In genomic region chr9:124259273-124260078, GRCh38 we compare ENCODE assay signal across 8 cellular contexts. TPM values are rescaled to one million over a fixed set of nuclear protein-coding genes. Genes with fewer than 3 reads are reported as not detected.
DNase-seq lines count a peak whose midpoint lies in the region; ATAC-seq, FAIRE-seq and TF ChIP-seq lines count a peak whose summit lies in the region.

No MANE protein-coding gene starts in this region.

- H3K4me3 Mint-ChIP-seq in activated CD8-positive, alpha-beta memory T cell treated with anti-CD3 and anti-CD28 coated beads, Interleukin-2, amount 10 ng/mL, durations not matched to agents 7 days and 5 days: peak overlapping the region; percentile 86

- DNase-seq in activated CD8-positive, alpha-beta memory T cell treated with anti-CD3 and anti-CD28 coated beads, Interleukin-2, amount 10 ng/mL, durations not matched to agents 7 days and 5 days: no peak
- no peak for DNase-seq in activated CD8-positive, alpha-beta memory T cell treated with anti-CD3 and anti-CD28 coated beads for 24 hours
- DNase-seq in RKO (ENCODE audit: low spot score) (peak; percentile 85), H1 (ENCODE audit: low read depth in 1 of 2, low spot score in 2 of 2) (no peak), mucosa of gallbladder (ENCODE audit: low spot score) (peak; percentile 72)
- no peak for DNase-seq in stimulated activated CD4-positive, alpha-beta T cell treated with anti-CD3 and anti-CD28 coated beads, Interleukin-1b, Interleukin-23, amount 100 ng/mL, for 48 hours

- H2AFZ ChIP-seq in H1 (ENCODE audit: low read length): no peak overlapping the region

- no peak overlapping the region for H2AK5ac ChIP-seq in H1 (ENCODE audit: low read depth, low read length)

- peaks cover 53% of the 10 kb centered on the region for H3K27me3 Mint-ChIP-seq in activated CD8-positive, alpha-beta memory T cell treated with anti-CD3 and anti-CD28 coated beads, Interleukin-2, amount 10 ng/mL, durations not matched to agents 7 days and 5 days

- no peak overlapping the region for H3K14ac ChIP-seq in H1 (ENCODE audit: insufficient read length)

- CTCF ChIA-PET in activated CD8-positive, alpha-beta memory T cell treated with anti-CD3 and anti-CD28 coated beads, Interleukin-2, amount 10 ng/mL, durations not matched to agents 7 days and 5 days (lab: Charles Lee): interaction anchor here (1.9 kb wide), 1 partner anchor 133 kb away, joined by 6 read pairs; no protein-coding TSS in a partner anchor
- CTCF ChIA-PET in H1 (lab: Charles Lee; ENCODE audit: partially characterized antibody): interaction anchor here (0.6 to 2.1 kb wide), 4 partner anchors 8 to 363 kb away, joined by 3 to 6 read pairs (median 3); no protein-coding TSS in a partner anchor

- ATAC-seq in activated CD8-positive, alpha-beta memory T cell treated with anti-CD3 and anti-CD28 coated beads, Interleukin-2, amount 10 ng/mL, durations not matched to agents 7 days and 5 days: no peak
- no peak for ATAC-seq in HG03097 (IDR thresholded peaks at IDR 0.05; ENCODE audit: low FRiP score, unreplicated experiment)
- ATAC-seq in GM21717 (IDR thresholded peaks at IDR 0.05; ENCODE audit: unreplicated experiment): no peak

- no peak overlapping the region for H2BK15ac ChIP-seq in H1 (ENCODE audit: low read length)

- H3K18ac ChIP-seq in H1 (ENCODE audit: extremely low read depth, low read length): peak overlapping the region; percentile 66; the same call in 1 of the 2 replicates

- H2BK20ac ChIP-seq in H1 (ENCODE audit: low read length): no peak overlapping the region

- POLR2A ChIA-PET in H1 (lab: Charles Lee; ENCODE audit: partially characterized antibody): interaction anchor here (1.0 to 1.6 kb wide), 3 partner anchors 17 to 147 kb away, joined by 3 to 5 read pairs (median 4); no protein-coding TSS in a partner anchor

- no peaks in the 10 kb centered on the region; a peak in 2 of 7 replicates for H3K27me3 ChIP-seq in H1 (replicated peaks in 1 of 4; ENCODE audit: control insufficient read depth in 3 of 4, extremely low read depth in 1 of 4, insufficient read depth in 3 of 4, low read length in 3 of 4)

- H3K4me1 Mint-ChIP-seq in activated CD8-positive, alpha-beta memory T cell treated with anti-CD3 and anti-CD28 coated beads, Interleukin-2, amount 10 ng/mL, durations not matched to agents 7 days and 5 days: peaks cover 30% of the 10 kb centered on the region

- no peaks in the 10 kb centered on the region for H3K9me3 ChIP-seq in H1 (ENCODE audit: insufficient read depth in 2 of 2, low read depth in 1 of 2, low read length in 1 of 2)

- H2BK120ac ChIP-seq in H1 (replicated peaks; ENCODE audit: low read depth, low read length): no peak overlapping the region

- no peak overlapping the region for H2BK12ac ChIP-seq in H1 (ENCODE audit: low read depth, low read length)

- peak overlapping the region; percentile 66 to 77 (median 71); a peak in 5 of 8 replicates for H3K4me3 ChIP-seq in H1 (ENCODE audit: extremely low read depth in 1 of 4, insufficient read depth in 2 of 4, low read depth in 3 of 4, low read length in 4 of 4)

- H2BK5ac ChIP-seq in H1 (ENCODE audit: low read depth, low read length): no peak overlapping the region

- FAIRE-seq in H1 (lab: Jason Lieb, UNC): no peak

- no peaks in the 10 kb centered on the region for H4K20me1 ChIP-seq in H1 (replicated peaks in 1 of 2; ENCODE audit: control insufficient read depth in 1 of 2, insufficient read depth in 2 of 2, low read length in 2 of 2)

- no peak for TF ChIP-seq POLR2A in H1 (IDR thresholded peaks at IDR 0.05; ENCODE audit: control extremely low read depth in 1 of 2, low read depth in 2 of 2, low read length in 2 of 2)

- TF ChIP-seq EP300 in H1 (IDR thresholded peaks at IDR 0.05; ENCODE audit: borderline replicate concordance in 1 of 2, low read depth in 2 of 2, low read length in 2 of 2): no peak

- TF ChIP-seq RAD21 in H1 (IDR thresholded peaks at IDR 0.05 in 1 of 2, conservative IDR thresholded peaks at IDR 0.05 in 1 of 2; ENCODE audit: low read depth in 2 of 2, low read length in 2 of 2): no peak

- peaks cover 1% of the 10 kb centered on the region for H3K36me3 Mint-ChIP-seq in activated CD8-positive, alpha-beta memory T cell treated with anti-CD3 and anti-CD28 coated beads, Interleukin-2, amount 10 ng/mL, durations not matched to agents 7 days and 5 days

- no peak overlapping the region for H4K8ac ChIP-seq in H1 (ENCODE audit: extremely low read depth, insufficient read depth, low read length)

- H3K79me2 ChIP-seq in H1 (ENCODE audit: control insufficient read depth in 1 of 2, insufficient read depth in 2 of 2, low read length in 2 of 2): peaks cover 0 to 11% of the 10 kb centered on the region in 2 experiments; a peak in 2 of 4 replicates

- no peak overlapping the region for H3K27ac ChIP-seq in H1 (ENCODE audit: low read depth, low read length)

- no peaks in the 10 kb centered on the region for H3K9me3 Mint-ChIP-seq in activated CD8-positive, alpha-beta memory T cell treated with anti-CD3 and anti-CD28 coated beads, Interleukin-2, amount 10 ng/mL, durations not matched to agents 7 days and 5 days (ENCODE audit: low read depth)

- no peak overlapping the region for H3K4ac ChIP-seq in H1 (replicated peaks; ENCODE audit: insufficient read length, low read depth, low read length)

- peak overlapping the region; percentile 9 for H3K27ac Mint-ChIP-seq in activated CD8-positive, alpha-beta memory T cell treated with anti-CD3 and anti-CD28 coated beads, Interleukin-2, amount 10 ng/mL, durations not matched to agents 7 days and 5 days

- WGBS in H1 (ENCODE audit: extremely low coverage in 1 of 2, insufficient coverage in 1 of 2, insufficient read length in 1 of 2, insufficient replicate concordance in 2 of 2, low coverage in 1 of 2, low lambda C conversion rate in 2 of 2, missing lambda C conversion rate in 1 of 2), 2 experiments: 39% methylated on average over 22 of the region's 22 CpGs; no CpG with 5 or more reads in 1 of the 2 experiments

- peaks cover 10% of the 10 kb centered on the region for H3K23me2 ChIP-seq in H1 (ENCODE audit: low read depth, low read length)

- TF ChIP-seq CTCF in H1 (IDR thresholded peaks at IDR 0.05; ENCODE audit: control extremely low read depth in 1 of 3, insufficient read depth in 1 of 3, low read depth in 1 of 3, low read length in 3 of 3): no peak

- peaks cover 9 to 23% (median 14%) of the 10 kb centered on the region in 4 experiments; a peak in 6 of 7 replicates for H3K4me1 ChIP-seq in H1 (replicated peaks in 1 of 4; ENCODE audit: control insufficient read depth in 3 of 4, insufficient read depth in 4 of 4, low read length in 3 of 4)

- H4K5ac ChIP-seq in H1 (ENCODE audit: insufficient read length, low read depth, low read length): no peak overlapping the region

- H3K4me2 ChIP-seq in H1 (ENCODE audit: insufficient read depth in 1 of 2, low read depth in 2 of 2, low read length in 2 of 2): peak overlapping the region; percentile 71 to 99

- H3K79me1 ChIP-seq in H1 (ENCODE audit: low read depth, low read length): peaks cover 3% of the 10 kb centered on the region

- H3K36me3 ChIP-seq in H1 (ENCODE audit: control insufficient read depth in 2 of 4, insufficient read depth in 4 of 4, low read length in 3 of 4): no peaks in the 10 kb centered on the region

- H3K23ac ChIP-seq in H1 (ENCODE audit: insufficient read length): no peak overlapping the region

- H3K56ac ChIP-seq in H1 (replicated peaks; ENCODE audit: insufficient read length, low read depth, low read length): no peak overlapping the region

- H3K9ac ChIP-seq in H1 (replicated peaks in 1 of 4; ENCODE audit: extremely low read depth in 1 of 4, low read depth in 3 of 4, low read length in 3 of 4): no peak overlapping the region

- no peak overlapping the region for H4K91ac ChIP-seq in H1 (replicated peaks; ENCODE audit: insufficient read length, low read length)

TF ChIP-seq in H1, 55 proteins besides CTCF, POLR2A, EP300 and RAD21 (continues in another document):
- no peak for TF ChIP-seq YY1 (IDR thresholded peaks at IDR 0.05; ENCODE audit: low read depth, low read length)

RNA-seq across cellular contexts. Expression of gene NEK6, which starts 1.7 kb away (rescaled TPM):
- 10 to 100 TPM in 1 of 2 experiments, 1 to 10 TPM in 1; 6.3 to 10.9 TPM for total RNA-seq in activated CD8-positive, alpha-beta memory T cell treated with anti-CD3 and anti-CD28 coated beads, Interleukin-2, amount 10 ng/mL, durations not matched to agents 7 days and 5 days
- 16.6 and 19.7 TPM in 2 replicates for total RNA-seq in H1 (2021; fragmentation: NEBNext Ultra II Directional; extraction: Animal tissue kit (Norgen Biotek cat#: 25700))
- 17.7 and 23.9 TPM in 2 replicates for polyA plus RNA-seq in H1 (2011; rRNA removed)
- polyA plus RNA-seq in H1 (2011; cell fraction: cytosol; rRNA removed): 12.8 TPM
- 19.1 TPM for polyA plus RNA-seq in H1 (2011; cell fraction: nucleus; rRNA removed)
- polyA plus RNA-seq in H1 (2012, experiment 1 of 2): 8.7 to 13.7 TPM (median 12.4 TPM) in 4 replicates
- 6.3 TPM for polyA plus RNA-seq in H1 (2012, experiment 2 of 2)
- 9.1 TPM for polyA plus RNA-seq in H1 (2013, experiment 1 of 2)
- 9.1 TPM for polyA plus RNA-seq in H1 (2013, experiment 2 of 2)
- polyA minus RNA-seq in H1 (2011; rRNA and poly(A)+ RNA removed): 21.8 and 31.4 TPM in 2 replicates
- polyA minus RNA-seq in H1 (2011; cell fraction: cytosol; rRNA and poly(A)+ RNA removed): 7.7 TPM
- 18.9 TPM for polyA minus RNA-seq in H1 (2011; cell fraction: nucleus; rRNA and poly(A)+ RNA removed)
- total RNA-seq in mucosa of gallbladder: 96.7 TPM

Comparison
In these comparisons a context has a peak if more than half of its experiments do, and no peak if none do; other contexts are left out.
1. DNase-seq: peak in RKO (single experiment) and mucosa of gallbladder (single experiment); none in activated CD8-positive, alpha-beta memory T cell treated with anti-CD3 and anti-CD28 coated beads, Interleukin-2, amount 10 ng/mL, durations not matched to agents 7 days and 5 days (single experiment), activated CD8-positive, alpha-beta memory T cell treated with anti-CD3 and anti-CD28 coated beads for 24 hours (single experiment), H1 (0 of 2) and stimulated activated CD4-positive, alpha-beta T cell treated with anti-CD3 and anti-CD28 coated beads, Interleukin-1b, Interleukin-23, amount 100 ng/mL, for 48 hours (single experiment).